In genomic region chr2:209423562-209424541, GRCh38 we compare ENCODE assay signal across 1 cellular context.
TF ChIP-seq lines count a peak whose summit lies in the region.

MAP2 (plus strand) TSS chr2:209424047; CDS start chr2:209653171, 229,124 bp downstream.

TF ChIP-seq in HepG2, 621 proteins besides CTCF, POLR2A, EP300 and RAD21 (continued from another document and continues in another):
- TF ChIP-seq TFAP4 (IDR thresholded peaks at IDR 0.05; ENCODE audit: borderline replicate concordance, low read depth) (no peak), JUND (CRISPR knock-in tag; IDR thresholded peaks at IDR 0.05) (no peak), ZNF549 (CRISPR knock-in tag; IDR thresholded peaks at IDR 0.05) (no peak), TERF1 (CRISPR knock-in tag; IDR thresholded peaks at IDR 0.05) (no peak), SNAPC4 (CRISPR knock-in tag; IDR thresholded peaks at IDR 0.05) (no peak), ZNF264 (CRISPR knock-in tag; IDR thresholded peaks at IDR 0.05) (no peak), ZNF326 (CRISPR knock-in tag; IDR thresholded peaks at IDR 0.05; ENCODE audit: borderline replicate concordance) (no peak), AFF4 (CRISPR knock-in tag; IDR thresholded peaks at IDR 0.05) (no peak), WIZ (CRISPR knock-in tag; IDR thresholded peaks at IDR 0.05) (no peak), MATR3 (CRISPR knock-in tag; IDR thresholded peaks at IDR 0.05) (no peak), HDAC6 (IDR thresholded peaks at IDR 0.05; ENCODE audit: low read depth, low read length) (no peak), ELF3 (CRISPR knock-in tag; IDR thresholded peaks at IDR 0.05) (no peak), FOXK2 (IDR thresholded peaks at IDR 0.05) (no peak), THAP7 (CRISPR knock-in tag; IDR thresholded peaks at IDR 0.05) (no peak), ZNF367 (CRISPR knock-in tag; IDR thresholded peaks at IDR 0.05; ENCODE audit: borderline replicate concordance) (no peak; the same call in 1 of the 2 replicates), MED1 (CRISPR knock-in tag; IDR thresholded peaks at IDR 0.05) (no peak), REPIN1 (CRISPR knock-in tag; IDR thresholded peaks at IDR 0.05; ENCODE audit: borderline replicate concordance, low read depth) (no peak), ZNF333 (CRISPR knock-in tag; IDR thresholded peaks at IDR 0.05; ENCODE audit: borderline replicate concordance) (no peak), TRIM24 (CRISPR knock-in tag; IDR thresholded peaks at IDR 0.05) (no peak), GTF3A (CRISPR knock-in tag; conservative IDR thresholded peaks at IDR 0.05) (no peak), ZNF562 (CRISPR knock-in tag; IDR thresholded peaks at IDR 0.05; ENCODE audit: borderline replicate concordance) (no peak), RERE (CRISPR knock-in tag; IDR thresholded peaks at IDR 0.05; ENCODE audit: low read depth) (no peak), HCFC1 (IDR thresholded peaks at IDR 0.05; ENCODE audit: low read depth, low read length) (no peak), ATF5 (CRISPR knock-in tag; IDR thresholded peaks at IDR 0.05; ENCODE audit: low read depth) (no peak), NKX3-1 (CRISPR knock-in tag; IDR thresholded peaks at IDR 0.05) (no peak), SALL2 (CRISPR knock-in tag; IDR thresholded peaks at IDR 0.05) (peak; percentile 95), ZNF550 (CRISPR knock-in tag; IDR thresholded peaks at IDR 0.05; ENCODE audit: borderline replicate concordance) (no peak), ZNF572 (CRISPR knock-in tag; IDR thresholded peaks at IDR 0.05) (0 out of 2 replicates have a peak, but pooled peaks have one; percentile 61), SALL1 (CRISPR knock-in tag; IDR thresholded peaks at IDR 0.05) (peak; percentile 53; the same call in 1 of the 2 replicates), CENPT (CRISPR knock-in tag; IDR thresholded peaks at IDR 0.05; ENCODE audit: low read depth) (no peak), ZNF672 (CRISPR knock-in tag; IDR thresholded peaks at IDR 0.05) (no peak), ZNF33A (CRISPR knock-in tag; IDR thresholded peaks at IDR 0.05; ENCODE audit: borderline replicate concordance) (no peak), ZNF609 (CRISPR knock-in tag; IDR thresholded peaks at IDR 0.05; ENCODE audit: borderline replicate concordance) (no peak), MTA3 (CRISPR knock-in tag; IDR thresholded peaks at IDR 0.05) (no peak), ZNF878 (CRISPR knock-in tag; IDR thresholded peaks at IDR 0.05) (no peak)
